8 cellular contexts compared by ENCODE assay signal in the genomic region with DNA sequence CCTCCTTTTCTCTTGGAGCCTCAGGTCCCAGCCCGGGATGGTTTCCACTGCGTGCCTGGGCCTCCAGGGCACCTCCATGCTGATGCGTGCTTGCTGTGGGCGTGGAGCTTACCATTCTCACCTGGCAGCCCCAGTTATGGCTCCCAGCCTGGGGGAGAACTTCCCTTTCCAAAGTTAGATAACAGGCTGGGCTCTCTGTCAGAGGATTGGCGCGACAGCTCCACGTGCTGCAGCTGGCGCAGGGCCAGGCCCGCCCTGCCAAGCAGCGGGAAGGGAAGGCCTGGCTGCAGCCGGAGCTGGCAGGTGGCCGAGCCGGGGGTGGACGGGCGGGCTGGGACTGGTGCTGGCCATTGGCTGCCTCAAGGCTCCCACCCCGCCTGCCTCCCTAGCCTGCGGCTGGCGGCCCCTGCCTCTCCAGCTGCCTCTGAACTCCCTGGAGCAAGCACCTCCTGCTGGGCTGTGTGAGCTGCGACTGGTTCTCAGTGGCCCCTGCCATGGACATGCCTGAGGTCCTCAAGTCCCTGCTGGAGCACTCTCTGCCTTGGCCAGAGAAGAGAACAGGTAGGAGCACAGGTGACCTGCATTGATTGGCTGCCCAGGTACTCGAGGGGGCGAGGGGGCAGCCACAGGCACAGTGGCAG. TPM values are rescaled to one million over a fixed set of nuclear protein-coding genes. Genes with fewer than 3 reads are reported as not detected.
DNase-seq lines count a peak whose midpoint lies in the region; ATAC-seq and TF ChIP-seq lines count a peak whose summit lies in the region.

No MANE protein-coding gene starts in this region.

- no peaks in the 10 kb centered on the region for H3K9me3 ChIP-seq in lung (ENCODE audit: control insufficient read depth in 2 of 2, insufficient read depth in 1 of 2, low read length in 1 of 2)
- no peaks in the 10 kb centered on the region for H3K9me3 ChIP-seq in suprapubic skin

- peak overlapping the region; percentile 2 to 92 for H3K27ac ChIP-seq in lung (ENCODE audit: low read depth in 1 of 2, low read length in 1 of 2)
- H3K27ac ChIP-seq in suprapubic skin, result peak overlapping the region; percentile 85

- DNase-seq in DMS79 treated with DMSO at 0.1 percent for 48 hours (lab: John Stamatoyannopoulos, UW) (peak; percentile 76), NCI-H1092 (lab: John Stamatoyannopoulos, UW) (peak; percentile 92), SK-N-DZ (ENCODE audit: low spot score) (peak; percentile 89), ecto neural progenitor cell (ENCODE audit: low spot score) (peak; percentile 73), lung (ENCODE audit: low spot score) (peak; percentile 96), suprapubic skin (ENCODE audit: low spot score in 2 of 2) (peak; percentile 96 to 97)
- DNase-seq in activated effector memory CD4-positive, alpha-beta T cell treated with Interleukin-2 at 50 U/mL for 16 hours, result no peak
- DNase-seq in effector CD8-positive, alpha-beta T cell (lab: John Stamatoyannopoulos, UW), result no peak

- WGBS in lung, 2 donors, result 5 to 8% methylated on average over 18 to 21 of the region's 21 CpGs
- WGBS in suprapubic skin, result 20% methylated on average over 4 of the region's 21 CpGs

- H3K27me3 ChIP-seq in lung (ENCODE audit: control insufficient read depth, insufficient read depth), result no peaks in the 10 kb centered on the region
- H3K27me3 ChIP-seq in suprapubic skin, result no peaks in the 10 kb centered on the region

- TF ChIP-seq CTCF in lung (IDR thresholded peaks at IDR 0.05; ENCODE audit: control extremely low read depth, extremely low read depth) (no peak), suprapubic skin (IDR thresholded peaks at IDR 0.05) (peak in 1 of 2 donors; percentile 20)

- ATAC-seq in lung (ENCODE audit: insufficient read depth, low FRiP score), result peak; percentile 93

- TF ChIP-seq EP300 in suprapubic skin (IDR thresholded peaks at IDR 0.05), result no peak

- TF ChIP-seq POLR2A in suprapubic skin (IDR thresholded peaks at IDR 0.05), result no peak

- H3K36me3 ChIP-seq in lung (ENCODE audit: control insufficient read depth in 2 of 2, insufficient read depth in 2 of 2, low read length in 2 of 2), result peaks cover 0 to 2% of the 10 kb centered on the region in 2 donors
- no peaks in the 10 kb centered on the region for H3K36me3 ChIP-seq in suprapubic skin

- H3K4me1 ChIP-seq in lung (ENCODE audit: control insufficient read depth in 2 of 2, insufficient read depth in 2 of 2, low read length in 2 of 2) (peaks cover 7 to 16% of the 10 kb centered on the region in 2 donors), suprapubic skin (peaks cover 62% of the 10 kb centered on the region)

- peak overlapping the region; percentile 39 for H3K4me3 ChIP-seq in lung
- H3K4me3 ChIP-seq in suprapubic skin, result peak overlapping the region; percentile 51

RNA-seq across cellular contexts. Expression of a gene that starts 14.6 kb away (rescaled TPM):
- polyA plus RNA-seq in SK-N-DZ (2014; cell fraction: cytosol; rRNA removed), result 6.7 and 7.3 TPM in 2 replicates
- polyA plus RNA-seq in SK-N-DZ (2014; cell fraction: nucleus; rRNA removed), result 6.1 and 8.3 TPM in 2 replicates
- total RNA-seq in lung, result 10 to 100 TPM in 1 of 2 donors, 1 to 10 TPM in 1; 8.3 to 23.8 TPM
- polyA plus RNA-seq in lung, result 10 to 100 TPM in 1 of 2 donors, 1 to 10 TPM in 1; 6.4 to 19.8 TPM
- 10 to 100 TPM; 36.1 to 87.4 (median 46.8) TPM for total RNA-seq in suprapubic skin

Comparison
In these comparisons a context has a peak if more than half of its experiments do, and no peak if none do; other contexts are left out.
1. DNase-seq: peak in DMS79 treated with DMSO at 0.1 percent for 48 hours (single experiment), NCI-H1092 (single experiment), SK-N-DZ (single experiment), ecto neural progenitor cell (single experiment), lung (single experiment) and suprapubic skin (2 of 2); none in activated effector memory CD4-positive, alpha-beta T cell treated with Interleukin-2 at 50 U/mL for 16 hours (single experiment) and effector CD8-positive, alpha-beta T cell (single experiment).